Comparison of ENCODE assay signal across 11 cellular contexts in genomic region chr5:7395432-7396168, GRCh38. TPM values are rescaled to one million over a fixed set of nuclear protein-coding genes. Genes with fewer than 3 reads are reported as not detected.
DNase-seq lines count a peak whose midpoint lies in the region; ATAC-seq, FAIRE-seq and TF ChIP-seq lines count a peak whose summit lies in the region.
"Had no signal": no experiment of that assay in that cellular context is flagged by ENCODE, and none has a peak within 500 bp of the region (broad histone marks: within the 10 kb centered on the region; RNA-seq: fewer than 3 reads in every experiment).

ADCY2 (plus strand) TSS chr5:7396138; CDS start chr5:7396297, 159 bp downstream.

- TF ChIP-seq POLR2A in breast epithelium (IDR thresholded peaks at IDR 0.05) (no peak), GM18505 (IDR thresholded peaks at IDR 0.05; ENCODE audit: borderline replicate concordance, extremely low read depth, insufficient read depth, insufficient read length) (no peak)

- FAIRE-seq in urothelium cell line (lab: Jason Lieb, UNC): peak; percentile 35

- BruUV-seq in MCF 10A (replicated peaks; lab: Mats Ljungman, UMichigan): no TSS peak

- intact Hi-C loops in breast epithelium (cut with DNase I; ENCODE audit: low total_unique reads): no loop called here
- intact Hi-C loops in MCF 10A (cut with micrococcal nuclease): no loop called here

- ATAC-seq in HG02870 (IDR thresholded peaks at IDR 0.05; ENCODE audit: unreplicated experiment) (no peak), GM18505 (IDR thresholded peaks at IDR 0.05; ENCODE audit: unreplicated experiment) (no peak)
- ATAC-seq: activated CD8-positive, alpha-beta T cell treated with anti-CD3 and anti-CD28 coated beads for 36 hours had no signal

- H3K4me3 Mint-ChIP-seq in MCF 10A (ENCODE audit: unreplicated experiment) (no peak within 1 kb of the TSS), neural crest cell (peak within 1 kb of the TSS; percentile 89)
- H3K4me3 Mint-ChIP-seq: activated CD8-positive, alpha-beta T cell treated with anti-CD3 and anti-CD28 coated beads for 36 hours had no signal

- no peaks in the 10 kb centered on the region for H3K4me1 Mint-ChIP-seq in MCF 10A (ENCODE audit: insufficient read depth, unreplicated experiment)
- H3K4me1 Mint-ChIP-seq in neural crest cell: peaks cover 18% of the 10 kb centered on the region

- H3K9me3 Mint-ChIP-seq in MCF 10A (ENCODE audit: unreplicated experiment) (no peaks in the 10 kb centered on the region), neural crest cell (no peaks in the 10 kb centered on the region)
- H3K9me3 Mint-ChIP-seq: activated CD8-positive, alpha-beta T cell treated with anti-CD3 and anti-CD28 coated beads for 36 hours had no signal

- H3K36me3 Mint-ChIP-seq in MCF 10A (ENCODE audit: insufficient read depth, unreplicated experiment) (no peaks in the 10 kb centered on the region), neural crest cell (ENCODE audit: low read depth) (no peaks in the 10 kb centered on the region)

- DNase-seq in breast epithelium (ENCODE audit: low spot score in 2 of 2) (no peak), MCF 10A (ENCODE audit: unreplicated experiment) (no peak), fibroblast of the aortic adventitia (ENCODE audit: low read depth) (no peak), neural crest cell (ENCODE audit: low read depth, low spot score) (no peak), urothelium cell line (ENCODE audit: low spot score) (no peak), AG08395 (ENCODE audit: low spot score) (no peak)
- DNase-seq: naive B cell had no signal

- no peaks in the 10 kb centered on the region for H3K36me3 ChIP-seq in breast epithelium

- peak within 1 kb of the TSS; percentile 57 to 67 (median 65) for H3K4me3 ChIP-seq in breast epithelium
- H3K4me3 ChIP-seq in fibroblast of the aortic adventitia (ENCODE audit: low read depth, low read length): peak within 1 kb of the TSS; percentile 62

- no peaks in the 10 kb centered on the region for H3K4me1 ChIP-seq in breast epithelium

- no peak for TF ChIP-seq CTCF in breast epithelium (IDR thresholded peaks at IDR 0.05)
- TF ChIP-seq CTCF in MCF 10A (IDR thresholded peaks at IDR 0.05; ENCODE audit: unreplicated experiment): no peak
- TF ChIP-seq CTCF in fibroblast of the aortic adventitia (IDR thresholded peaks at IDR 0.05; ENCODE audit: insufficient read depth, low read length): no peak
- TF ChIP-seq CTCF in neural crest cell (conservative IDR thresholded peaks at IDR 0.05): no peak

- CTCF ChIA-PET in MCF 10A (lab: Yijun Ruan, JAX): interaction anchor here (1.1 kb wide), 1 partner anchor 421 kb away, joined by 4 read pairs; no protein-coding TSS in a partner anchor

- peaks cover 22% of the 10 kb centered on the region for H3K27me3 Mint-ChIP-seq in MCF 10A (ENCODE audit: insufficient read depth, unreplicated experiment)
- H3K27me3 Mint-ChIP-seq in neural crest cell (ENCODE audit: low read depth): peaks cover 59% of the 10 kb centered on the region

- peaks cover 0 to 4% of the 10 kb centered on the region in 2 donors for H3K27me3 ChIP-seq in breast epithelium

- peak within 1 kb of the TSS in 1 of 2 donors; percentile 70 for H3K27ac ChIP-seq in breast epithelium

- no peak within 1 kb of the TSS for H3K27ac Mint-ChIP-seq in MCF 10A (ENCODE audit: low read depth, unreplicated experiment)
- no peak within 1 kb of the TSS for H3K27ac Mint-ChIP-seq in neural crest cell (ENCODE audit: unreplicated experiment)
- H3K27ac Mint-ChIP-seq: activated CD8-positive, alpha-beta T cell treated with anti-CD3 and anti-CD28 coated beads for 36 hours; naive B cell had no signal

- H3K9me3 ChIP-seq in breast epithelium: no peaks in the 10 kb centered on the region

- POLR2A ChIA-PET in MCF 10A (lab: Yijun Ruan, JAX): no interaction called here

RNA-seq across cellular contexts. Expression of gene ADCY2, which starts in this region (rescaled TPM):
- total RNA-seq in breast epithelium (10 to 100 TPM in 1 of 3 donors, 1 to 10 TPM in 2; 3.8 to 30.1 (median 4.9) TPM), MCF 10A (2022) (not detected in 2 replicates), fibroblast of the aortic adventitia (ENCODE audit: low replicate concordance) (under 0.01 and 0.09 TPM in 2 replicates), neural crest cell (2.1 and 3.5 TPM in 2 replicates)
- total RNA-seq: activated CD8-positive, alpha-beta T cell treated with anti-CD3 and anti-CD28 coated beads for 36 hours; dermis microvascular lymphatic vessel endothelial cell had no signal
